ENCODE assay signal across 8 cellular contexts in the genomic region with DNA sequence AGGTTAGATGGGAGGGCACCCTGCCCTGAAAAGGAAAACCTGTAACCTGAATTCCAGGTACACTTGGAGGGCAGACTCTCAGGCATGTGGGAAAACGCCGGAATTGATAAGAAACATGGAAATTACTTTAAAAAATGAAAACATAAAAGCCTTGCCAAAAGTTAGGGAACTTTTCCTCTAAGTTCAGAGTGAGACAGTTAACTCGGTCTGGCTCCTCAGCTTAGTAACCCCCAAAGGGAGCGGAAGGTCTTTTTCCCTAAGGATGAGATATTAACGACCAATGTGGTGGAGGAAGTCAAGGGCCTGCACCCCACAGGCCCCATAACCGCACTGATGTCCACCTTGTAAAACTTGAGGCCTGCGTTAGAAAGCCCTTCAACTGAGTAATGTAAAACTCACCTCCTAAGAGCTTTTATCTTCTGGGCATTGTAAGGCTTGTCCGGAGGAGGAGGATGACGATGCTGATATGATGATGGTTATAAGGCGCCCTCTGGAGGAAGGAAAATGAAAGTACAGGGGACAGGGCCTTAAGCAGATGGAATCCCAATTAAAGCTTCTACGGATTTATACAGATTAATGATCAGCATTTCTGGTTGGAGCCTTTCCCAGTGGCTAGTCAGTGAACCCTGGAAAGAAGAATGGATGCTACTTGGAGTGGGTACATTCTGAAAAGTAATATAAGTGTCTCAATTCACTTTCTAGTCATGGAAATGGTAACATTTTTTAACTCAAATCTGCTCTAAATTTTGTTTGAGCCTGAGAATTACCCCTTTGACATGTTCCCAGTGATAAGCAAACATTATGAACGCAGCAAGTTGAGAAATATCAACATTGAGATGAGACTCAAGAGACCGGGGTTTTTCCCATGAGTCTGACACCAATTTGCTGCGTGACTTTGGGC. TPM values are rescaled to one million over a fixed set of nuclear protein-coding genes. Genes with fewer than 3 reads are reported as not detected.
DNase-seq lines count a peak whose midpoint lies in the region; ATAC-seq and TF ChIP-seq lines count a peak whose summit lies in the region.

No MANE protein-coding gene starts in this region.

- DNase-seq in GDM1 (lab: John Stamatoyannopoulos, UW) (peak; percentile 30), HCEC 1CT (peak; percentile 84), Kasumi-1 (lab: John Stamatoyannopoulos, UW) (peak; percentile 55 to 58), RPMI8226 (peak; percentile 60), left colon (peak; percentile 12 to 35), superior temporal gyrus (ENCODE audit: extremely low spot score) (peak; percentile 54)

- peak; percentile 64 for ATAC-seq in left colon

- H3K27ac ChIP-seq in 22Rv1, result no peak overlapping the region
- H3K27ac ChIP-seq in cingulate gyrus (ENCODE audit: low read depth, low read length), result peak overlapping the region; percentile 61

- intact Hi-C loops in left colon (cut with DNase I, micrococcal nuclease), result loop anchor here in 1 of 2 donors (2.0 kb wide), 1 partner anchor 107 kb away; no protein-coding TSS in a partner anchor

- peak; percentile 90 for TF ChIP-seq CTCF in 22Rv1 (IDR thresholded peaks at IDR 0.05)

RNA-seq across cellular contexts. Expression of a gene that starts 0.7 kb away (rescaled TPM):
- total RNA-seq in left colon, result 100 to 1,000 TPM in 1 of 2 donors, 10 to 100 TPM in 1; 28.1 to 103 TPM

Comparison
In these comparisons a context has a peak if more than half of its experiments do, and no peak if none do; other contexts are left out.
1. DNase-seq: peak in every context shown above with its lines; median percentile 84 in HCEC 1CT; 60 in RPMI8226; 56 in Kasumi-1; 54 in superior temporal gyrus; 30 in GDM1; 24 in left colon.